Comparison of ENCODE assay signal across 1 cellular context in genomic region chr12:79454338-79454777, GRCh38.
TF ChIP-seq lines count a peak whose summit lies in the region.

No MANE protein-coding gene starts in this region.

TF ChIP-seq in SK-N-SH, 30 proteins besides CTCF, POLR2A, EP300 and RAD21 (continued from another document):
- TF ChIP-seq REST (IDR thresholded peaks at IDR 0.05; ENCODE audit: low read depth, low read length) (no peak), MAX (IDR thresholded peaks at IDR 0.05; ENCODE audit: low read depth) (no peak)
